1 cellular context compared by ENCODE assay signal in genomic region chr6:157221049-157221816, GRCh38.
TF ChIP-seq lines count a peak whose summit lies in the region.

No MANE protein-coding gene starts in this region.

TF ChIP-seq in HEK293, 187 proteins besides CTCF, POLR2A, EP300 and RAD21 (continued from another document and continues in another):
- TF ChIP-seq ZNF530 (tag by site-specific recombination; IDR thresholded peaks at IDR 0.05; ENCODE audit: low read depth) (no peak), ZNF133 (tag by site-specific recombination; IDR thresholded peaks at IDR 0.05) (no peak), ZNF433 (tag by site-specific recombination; IDR thresholded peaks at IDR 0.05; ENCODE audit: low read depth) (no peak), ZFP37 (tag by site-specific recombination; IDR thresholded peaks at IDR 0.05) (no peak), OSR2 (tag by site-specific recombination; IDR thresholded peaks at IDR 0.05) (no peak), ZSCAN30 (tag by site-specific recombination; IDR thresholded peaks at IDR 0.05) (no peak), ZNF350 (tag by site-specific recombination; IDR thresholded peaks at IDR 0.05) (no peak), ZNF645 (tag by site-specific recombination; IDR thresholded peaks at IDR 0.05) (peak; percentile 83; the same call in 1 of the 2 replicates), ZNF366 (tag by site-specific recombination; conservative IDR thresholded peaks at IDR 0.05) (peak; percentile 40; the same call in 1 of the 2 replicates), ZNF223 (tag by site-specific recombination; IDR thresholded peaks at IDR 0.05) (0 out of 2 replicates have a peak, but pooled peaks have one; percentile 10), ZNF391 (tag by site-specific recombination; IDR thresholded peaks at IDR 0.05; ENCODE audit: borderline replicate concordance, low read depth) (peak; percentile 38; the same call in 1 of the 2 replicates), ZFP3 (tag by site-specific recombination; IDR thresholded peaks at IDR 0.05; ENCODE audit: low read depth) (no peak), ZNF354C (tag by site-specific recombination; IDR thresholded peaks at IDR 0.05; ENCODE audit: borderline replicate concordance, low read depth) (no peak), ZNF639 (tag by site-specific recombination; IDR thresholded peaks at IDR 0.05) (no peak), ZSCAN5A (tag by site-specific recombination; IDR thresholded peaks at IDR 0.05) (no peak), ZNF341 (tag by site-specific recombination; IDR thresholded peaks at IDR 0.05; ENCODE audit: low read depth) (peak; percentile 69), ZBTB26 (tag by site-specific recombination; optimal IDR thresholded peaks at IDR 0.05) (peak; percentile 62), ZNF76 (tag by site-specific recombination; IDR thresholded peaks at IDR 0.05; ENCODE audit: borderline replicate concordance, low read depth) (no peak), ZNF280C (tag by site-specific recombination; IDR thresholded peaks at IDR 0.05) (0 out of 2 replicates have a peak, but pooled peaks have one; percentile 75), OVOL3 (tag by site-specific recombination; IDR thresholded peaks at IDR 0.05) (no peak), KLF1 (tag by site-specific recombination; IDR thresholded peaks at IDR 0.05) (no peak), ZNF184 (tag by site-specific recombination; IDR thresholded peaks at IDR 0.05) (no peak), AEBP2 (tag by site-specific recombination; IDR thresholded peaks at IDR 0.05; ENCODE audit: borderline replicate concordance) (no peak), ZBTB10 (tag by site-specific recombination; IDR thresholded peaks at IDR 0.05) (0 out of 2 replicates have a peak, but pooled peaks have one; percentile 26), ZNF248 (tag by site-specific recombination; IDR thresholded peaks at IDR 0.05) (no peak), ZNF548 (tag by site-specific recombination; IDR thresholded peaks at IDR 0.05) (no peak), ZNF600 (tag by site-specific recombination; IDR thresholded peaks at IDR 0.05) (no peak; the same call in 1 of the 2 replicates), BCL11A (tag by site-specific recombination; IDR thresholded peaks at IDR 0.05; ENCODE audit: low read depth) (no peak), PRDM2 (tag by site-specific recombination; IDR thresholded peaks at IDR 0.05; ENCODE audit: borderline replicate concordance) (no peak), ZNF416 (tag by site-specific recombination; IDR thresholded peaks at IDR 0.05) (no peak), ZNF561 (tag by site-specific recombination; IDR thresholded peaks at IDR 0.05; ENCODE audit: borderline replicate concordance) (peak; percentile 74; the same call in 1 of the 2 replicates), GLIS2 (tag by site-specific recombination; IDR thresholded peaks at IDR 0.05) (no peak), ZNF571 (tag by site-specific recombination; IDR thresholded peaks at IDR 0.05) (no peak), ZNF292 (tag by site-specific recombination; IDR thresholded peaks at IDR 0.05; ENCODE audit: borderline replicate concordance, low read depth) (no peak), ZBTB1 (tag by site-specific recombination; IDR thresholded peaks at IDR 0.05) (no peak), ZBTB49 (tag by site-specific recombination; IDR thresholded peaks at IDR 0.05; ENCODE audit: low read depth) (no peak), ZBTB8A (tag by site-specific recombination; IDR thresholded peaks at IDR 0.05) (no peak; the same call in 1 of the 2 replicates), ZNF488 (tag by site-specific recombination; IDR thresholded peaks at IDR 0.05) (no peak)
